Comparison of ENCODE assay signal across 8 cellular contexts in the genomic region with DNA sequence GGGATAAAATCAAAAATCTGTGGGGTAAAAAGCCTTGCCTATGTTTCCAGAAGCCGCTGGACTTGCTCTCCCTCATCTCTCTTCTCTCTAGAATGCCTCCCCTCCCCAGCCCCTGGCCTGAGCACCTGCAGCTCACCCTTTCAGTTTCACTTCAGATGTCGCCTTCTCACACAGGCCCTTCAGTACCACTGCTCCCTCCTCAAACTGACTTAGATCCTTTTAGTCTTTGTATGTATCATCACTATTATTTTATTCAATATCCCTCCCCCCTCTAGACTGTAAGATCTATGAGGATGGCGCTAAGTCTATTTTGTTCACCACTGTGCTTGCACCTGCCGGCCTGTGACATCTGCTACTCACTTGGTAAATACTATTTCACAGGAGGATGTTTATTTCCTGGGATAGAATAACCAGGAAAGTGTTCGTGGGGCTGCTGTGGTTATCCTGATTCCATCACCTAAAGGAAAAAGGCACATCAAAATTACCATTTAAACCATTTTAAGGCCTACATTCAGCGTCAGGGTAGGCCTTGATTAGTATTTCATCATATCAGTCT.
A peak's percentile ranks its signal among the peaks of the same experiment; 100 is the strongest.
DNase-seq lines count a peak whose midpoint lies in the region; ATAC-seq and TF ChIP-seq lines count a peak whose summit lies in the region.

No MANE protein-coding gene starts in this region.

- peaks cover under 1% of the 10 kb centered on the region for H3K36me3 Mint-ChIP-seq in progenitor cell of endocrine pancreas (ENCODE audit: insufficient read depth)
- peaks cover 3% of the 10 kb centered on the region for H3K36me3 Mint-ChIP-seq in endodermal cell (ENCODE audit: low read depth)

- no peak overlapping the region for H3K9ac ChIP-seq in endodermal cell (ENCODE audit: extremely low read depth, low read length, poor library complexity, severe bottlenecking)

- WGBS in endodermal cell (ENCODE audit: insufficient coverage in 1 of 2, insufficient read length in 1 of 2), 2 experiments, result 91 to 96% methylated on average over 1 to 6 of the region's 6 CpGs

- H3K27ac Mint-ChIP-seq in progenitor cell of endocrine pancreas, result peak overlapping the region; percentile 77
- H3K27ac Mint-ChIP-seq in endodermal cell, result no peak overlapping the region

- H3K27me3 ChIP-seq in endodermal cell (ENCODE audit: control insufficient read depth, insufficient read depth, low read length, poor library complexity, severe bottlenecking) (no peaks in the 10 kb centered on the region), brain microvascular endothelial cell (replicated peaks) (no peaks in the 10 kb centered on the region)

- H3K27me3 Mint-ChIP-seq in progenitor cell of endocrine pancreas (no peaks in the 10 kb centered on the region), endodermal cell (ENCODE audit: insufficient read depth) (no peaks in the 10 kb centered on the region)

- H3K4me3 ChIP-seq in endodermal cell (ENCODE audit: low read length) (no peak overlapping the region), brain microvascular endothelial cell (ENCODE audit: low read depth, low read length) (no peak overlapping the region)

- in situ Hi-C loops in brain microvascular endothelial cell (cut with HindIII; ENCODE audit: low pct_ligation_motif_present, low sequenced_read_pairs), result no loop called here

- peaks cover 55% of the 10 kb centered on the region for H3K4me1 Mint-ChIP-seq in progenitor cell of endocrine pancreas (ENCODE audit: low read depth)
- peaks cover 16% of the 10 kb centered on the region for H3K4me1 Mint-ChIP-seq in endodermal cell

- H3K27ac ChIP-seq in endodermal cell (ENCODE audit: low read depth, low read length) (no peak overlapping the region), brain microvascular endothelial cell (no peak overlapping the region)

- peaks cover 3% of the 10 kb centered on the region for H3K36me3 ChIP-seq in endodermal cell (ENCODE audit: control insufficient read depth, insufficient read depth, low read length)
- H3K36me3 ChIP-seq in brain microvascular endothelial cell (replicated peaks), result no peaks in the 10 kb centered on the region

- no peak overlapping the region for H3K4me3 Mint-ChIP-seq in progenitor cell of endocrine pancreas (ENCODE audit: low read depth)
- no peak overlapping the region for H3K4me3 Mint-ChIP-seq in endodermal cell

- H3K4me1 ChIP-seq in endodermal cell (ENCODE audit: control insufficient read depth, insufficient read depth, low read length), result peaks cover 4% of the 10 kb centered on the region

- DNase-seq in activated CD4-positive, alpha-beta T cell treated with anti-CD3 and anti-CD28 coated beads for 4 hours, result peak; percentile 30 to 33
- no peak for DNase-seq in activated CD4-positive, alpha-beta T cell treated with anti-CD3 and anti-CD28 coated beads, Interleukin-2, amount 50 U/mL, for 1 hour
- DNase-seq in RPMI8226 (peak; percentile 90), progenitor cell of endocrine pancreas (ENCODE audit: low spot score, unreplicated experiment) (no peak), endodermal cell (no peak), brain microvascular endothelial cell (no peak)
- DNase-seq in NK-92 treated with Interleukin-12 subunit alpha and Interleukin-12 subunit beta, amount 100 ng/mL, for 24 hours (lab: John Stamatoyannopoulos, UW), result no peak

- peak; percentile 94 for ATAC-seq in HG03103 (IDR thresholded peaks at IDR 0.05; ENCODE audit: low read depth, unreplicated experiment)

- TF ChIP-seq CTCF in progenitor cell of endocrine pancreas (IDR thresholded peaks at IDR 0.05; ENCODE audit: unreplicated experiment) (no peak), endodermal cell (conservative IDR thresholded peaks at IDR 0.05) (no peak), brain microvascular endothelial cell (IDR thresholded peaks at IDR 0.05; ENCODE audit: low read depth, low read length, missing control alignments) (no peak)

- H3K9me3 Mint-ChIP-seq in progenitor cell of endocrine pancreas (ENCODE audit: low read depth), result no peaks in the 10 kb centered on the region
- H3K9me3 Mint-ChIP-seq in endodermal cell, result no peaks in the 10 kb centered on the region

- no peaks in the 10 kb centered on the region for H3K9me3 ChIP-seq in endodermal cell (ENCODE audit: control insufficient read depth, low read length)

Comparison
In these comparisons a context has a peak if more than half of its experiments do, and no peak if none do; other contexts are left out.
1. DNase-seq: peak in activated CD4-positive, alpha-beta T cell treated with anti-CD3 and anti-CD28 coated beads for 4 hours (2 of 2) and RPMI8226 (single experiment); none in activated CD4-positive, alpha-beta T cell treated with anti-CD3 and anti-CD28 coated beads, Interleukin-2, amount 50 U/mL, for 1 hour (single experiment), progenitor cell of endocrine pancreas (single experiment), endodermal cell (single experiment), NK-92 treated with Interleukin-12 subunit alpha and Interleukin-12 subunit beta, amount 100 ng/mL, for 24 hours (single experiment) and brain microvascular endothelial cell (single experiment).